Comparison of ENCODE assay signal across 25 cellular contexts in the genomic region with DNA sequence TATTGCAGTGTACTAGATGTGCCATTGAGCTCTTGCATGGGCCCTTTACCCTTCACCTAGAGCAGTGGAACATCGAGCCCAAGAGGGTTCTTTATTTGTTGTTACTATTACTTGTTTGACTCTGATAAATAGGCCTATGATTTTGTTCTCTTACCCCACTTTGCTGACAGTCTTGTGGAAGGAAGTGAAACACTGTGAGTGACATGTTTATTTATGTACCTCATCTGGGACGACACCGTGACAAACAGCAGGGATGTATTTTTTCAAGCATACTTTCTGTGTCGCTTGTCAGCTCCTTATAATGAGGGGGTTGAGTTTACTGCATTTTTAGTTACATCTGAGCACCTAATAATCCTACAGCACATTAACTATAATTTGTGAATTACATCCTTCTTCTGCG.
"Had no signal": no experiment of that assay in that cellular context is flagged by ENCODE, and none has a peak within 500 bp of the region (broad histone marks: within the 10 kb centered on the region; RNA-seq: fewer than 3 reads in every experiment).

No MANE protein-coding gene starts in this region.

- H3K9me3 ChIP-seq: gastrocnemius medialis, neutrophil, pancreas, right lobe of liver, thoracic aorta, upper lobe of right lung, uterus had no signal

- DNase-seq: dorsolateral prefrontal cortex; effector CD8-positive, alpha-beta T cell; endodermal cell; foreskin fibroblast; gastrocnemius medialis; head of caudate nucleus; kidney; natural killer cell; pancreas; retina; right lobe of liver; small intestine; stimulated activated CD4-positive, alpha-beta T cell treated with anti-CD3 and anti-CD28 coated beads, Interleukin-15, amount 100 ng/mL, for 24 hours; stimulated activated CD4-positive, alpha-beta T cell treated with anti-CD3 and anti-CD28 coated beads, Interleukin-2, amount 100 ng/mL, for 48 hours; stimulated activated naive B cell treated with anti-CD40 and anti-IgM and Interleukin-4, amounts not matched to agents 10 μg/mL and 1 μg/mL and 100 μg/mL, for 72 hours; upper lobe of right lung; uterus had no signal

- H3K27me3 ChIP-seq: gastrocnemius medialis, hepatocyte, neutrophil, right lobe of liver, tibial nerve, upper lobe of right lung, uterus had no signal

- H3K4me2 ChIP-seq: hepatocyte had no signal

- ATAC-seq: esophagus mucosa; gastrocnemius medialis; left lobe of liver; natural killer cell; pancreas; right lobe of liver; stimulated activated naive B cell treated with anti-CD40 and anti-IgM and Interleukin-4, amounts not matched to agents 10 μg/mL and 1 μg/mL and 100 μg/mL, for 72 hours; upper lobe of right lung had no signal

- H3K4me1 ChIP-seq: gastrocnemius medialis, pancreas, right lobe of liver, tibial nerve, upper lobe of right lung, uterus had no signal

- H3K27ac ChIP-seq: dorsolateral prefrontal cortex, epithelial cell of prostate, gastrocnemius medialis, hepatocyte, neutrophil, pancreas, right lobe of liver, thoracic aorta, tibial nerve, upper lobe of right lung, uterus had no signal

- H3K36me3 ChIP-seq: gastrocnemius medialis, neutrophil, pancreas, right lobe of liver, thoracic aorta, tibial nerve, upper lobe of right lung, uterus had no signal

- FAIRE-seq: kidney, pancreas, small intestine had no signal

- H3K4me3 ChIP-seq: dorsolateral prefrontal cortex, gastrocnemius medialis, hepatocyte, lung, pancreas, right lobe of liver, thoracic aorta, tibial nerve, upper lobe of right lung, uterus had no signal
